In the genomic region with DNA sequence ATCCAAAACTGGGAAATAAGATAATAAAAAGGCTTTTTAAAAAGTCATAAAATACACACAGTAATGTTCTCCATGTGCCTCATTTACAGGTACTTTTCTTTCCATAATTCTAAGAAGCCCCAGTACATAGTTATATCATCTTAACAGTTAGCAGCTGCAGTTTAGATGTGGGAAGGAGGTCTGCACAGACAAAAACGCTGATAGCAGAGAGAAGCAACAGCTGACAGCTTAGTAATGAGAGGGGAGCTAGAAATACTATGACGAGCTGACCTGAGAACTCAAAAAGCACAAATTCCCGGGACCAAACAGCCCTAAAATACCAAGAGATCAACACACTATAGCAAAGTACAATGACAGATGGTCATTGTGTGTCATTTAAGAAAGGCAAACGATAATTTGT, we compare ENCODE assay signal across 15 cellular contexts.
"Had no signal": no experiment of that assay in that cellular context is flagged by ENCODE, and none has a peak within 500 bp of the region (broad histone marks: within the 10 kb centered on the region; RNA-seq: fewer than 3 reads in every experiment).

No MANE protein-coding gene starts in this region.

- H3K27me3 Mint-ChIP-seq: activated naive CD8-positive, alpha-beta T cell; activated T-cell treated with anti-CD3 and anti-CD28 coated beads, Interleukin-2, amount 50 U/mL, for 24 hours had no signal

- H3K36me3 ChIP-seq: esophagus muscularis mucosa, neural progenitor cell, ovary, stomach, thoracic aorta had no signal

- H3K27ac Mint-ChIP-seq: activated naive CD8-positive, alpha-beta T cell; activated T-cell treated with anti-CD3 and anti-CD28 coated beads, Interleukin-2, amount 50 U/mL, for 24 hours; neural progenitor cell; T-helper 1 cell treated with Interleukin-12 subunit alpha and Interleukin-12 subunit beta and Interleukin-4 antibody, amounts not matched to agents 30 μg/mL and 1 μg/mL, for 36 hours had no signal

- H3K27me3 ChIP-seq: dorsolateral prefrontal cortex, esophagus muscularis mucosa, neural progenitor cell, ovary, stomach had no signal

- H3K4me3 ChIP-seq: dorsolateral prefrontal cortex, esophagus muscularis mucosa, neural progenitor cell, ovary, stomach, thoracic aorta had no signal

- H3K4me1 ChIP-seq: esophagus muscularis mucosa had no signal

- DNase-seq: activated gamma-delta T cell; activated T-cell treated with anti-CD3 and anti-CD28 coated beads, Interleukin-2, amount 50 U/mL, for 24 hours; aorta; dorsolateral prefrontal cortex; left colon; mammary epithelial cell; ovary; stimulated activated CD4-positive, alpha-beta T cell treated with anti-CD3 and anti-CD28 coated beads, Interleukin-15, amount 100 ng/mL, for 24 hours; stimulated activated CD4-positive, alpha-beta T cell treated with anti-CD3 and anti-CD28 coated beads, Interleukin-4, amount 100 ng/mL, for 4 hours; stomach had no signal

- H3K4me2 ChIP-seq: neural progenitor cell had no signal

- H3K27ac ChIP-seq: esophagus muscularis mucosa, neural progenitor cell, ovary, stomach, thoracic aorta had no signal

- H3K36me3 Mint-ChIP-seq: neural progenitor cell had no signal

- ATAC-seq: left colon had no signal

- H3K9ac ChIP-seq: neural progenitor cell had no signal

- H2AFZ ChIP-seq: neural progenitor cell had no signal

- H3K4me3 Mint-ChIP-seq: activated naive CD8-positive, alpha-beta T cell; activated T-cell treated with anti-CD3 and anti-CD28 coated beads, Interleukin-2, amount 50 U/mL, for 24 hours; neural progenitor cell; T-helper 1 cell treated with Interleukin-12 subunit alpha and Interleukin-12 subunit beta and Interleukin-4 antibody, amounts not matched to agents 30 μg/mL and 1 μg/mL, for 36 hours had no signal

- H3K9me3 ChIP-seq: esophagus muscularis mucosa, ovary, stomach, thoracic aorta had no signal

- H3K9me3 Mint-ChIP-seq: activated T-cell treated with anti-CD3 and anti-CD28 coated beads, Interleukin-2, amount 50 U/mL, for 24 hours; neural progenitor cell; T-helper 1 cell treated with Interleukin-12 subunit alpha and Interleukin-12 subunit beta and Interleukin-4 antibody, amounts not matched to agents 30 μg/mL and 1 μg/mL, for 36 hours had no signal
